1 cellular context compared by ENCODE assay signal in the genomic region with DNA sequence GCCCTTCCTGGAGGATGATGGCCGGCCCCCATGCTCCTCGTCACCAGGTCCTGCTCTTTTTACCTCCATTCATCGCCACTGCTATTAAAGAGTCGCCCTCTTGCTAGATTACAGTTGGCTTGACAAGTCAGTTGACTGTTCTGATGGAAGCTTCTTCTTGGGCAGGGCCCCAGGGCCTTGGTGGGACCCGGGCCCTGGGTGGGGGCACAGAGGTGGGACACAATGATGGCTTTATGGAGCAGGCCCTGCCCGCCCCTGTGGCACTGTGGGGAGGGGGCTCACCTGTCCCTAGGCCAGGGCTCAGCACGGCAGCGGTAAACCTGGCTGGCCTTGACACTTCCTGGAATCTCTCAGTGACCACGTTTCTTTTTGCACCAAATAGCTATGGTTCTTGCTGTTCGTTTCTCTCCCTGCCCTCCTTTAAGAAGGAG.
TF ChIP-seq lines count a peak whose summit lies in the region.

No MANE protein-coding gene starts in this region.

TF ChIP-seq in SK-N-SH, 30 proteins besides CTCF, POLR2A, EP300 and RAD21 (continued from another document):
- TF ChIP-seq, protein P1, sequence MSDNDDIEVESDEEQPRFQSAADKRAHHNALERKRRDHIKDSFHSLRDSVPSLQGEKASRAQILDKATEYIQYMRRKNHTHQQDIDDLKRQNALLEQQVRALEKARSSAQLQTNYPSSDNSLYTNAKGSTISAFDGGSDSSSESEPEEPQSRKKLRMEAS (IDR thresholded peaks at IDR 0.05; ENCODE audit: low read depth), result no peak
- no peak for TF ChIP-seq TCF12 (IDR thresholded peaks at IDR 0.05)
- no peak for TF ChIP-seq SMC3 (IDR thresholded peaks at IDR 0.05; ENCODE audit: low read depth, low read length)
TF ChIP-seq in SK-N-SH: peak in this region for 0.
